Comparison of ENCODE assay signal across 28 cellular contexts in genomic region chr21:41600116-41600515, GRCh38.
"Had no signal": no experiment of that assay in that cellular context is flagged by ENCODE, and none has a peak within 500 bp of the region (broad histone marks: within the 10 kb centered on the region; RNA-seq: fewer than 3 reads in every experiment).

No MANE protein-coding gene starts in this region.

- H3K27ac Mint-ChIP-seq: activated CD4-positive, alpha-beta T cell treated with anti-CD3 and anti-CD28 coated beads, Interleukin-2, amount 10 ng/mL, durations not matched to agents 24 days and 14 days; activated CD8-positive, alpha-beta memory T cell treated with anti-CD3 and anti-CD28 coated beads, Interleukin-2, amount 10 ng/mL, durations not matched to agents 7 days and 5 days; activated CD8-positive, alpha-beta T cell treated with anti-CD3 and anti-CD28 coated beads, Interleukin-2, amount 10 ng/mL, durations not matched to agents 7 days and 5 days; activated naive CD4-positive, alpha-beta T cell treated with anti-CD3 and anti-CD28 coated beads, Interleukin-2, amount 50 U/mL, for 24 hours; activated naive CD8-positive, alpha-beta T cell treated with anti-CD3 and anti-CD28 coated beads, Interleukin-2, amount 50 U/mL, for 24 hours; activated T-helper 2 cell treated with anti-CD3 and anti-CD28 coated beads, Interferon-gamma antibody, Interleukin-2, Interleukin-4, amounts not matched to agents 10 μg/mL and 5 μg/mL and 100 μg/mL, durations not matched to agents 14 hours and 24 hours and 36 hours; effector memory CD8-positive, alpha-beta T cell; naive thymus-derived CD4-positive, alpha-beta T cell; stimulated activated memory B cell treated with anti-CD40 and anti-IgM and Interleukin-4, amounts not matched to agents 10 μg/mL and 1 μg/mL and 100 μg/mL, for 72 hours; stimulated activated naive CD8-positive, alpha-beta T cell treated with anti-CD3 and anti-CD28 coated beads, Interleukin-15, amount 100 ng/mL, for 72 hours; T-helper 1 cell treated with Interleukin-12 subunit alpha and Interleukin-12 subunit beta and Interleukin-4 antibody, amounts not matched to agents 30 μg/mL and 1 μg/mL, for 36 hours had no signal

- H3K27me3 Mint-ChIP-seq: activated CD8-positive, alpha-beta memory T cell treated with anti-CD3 and anti-CD28 coated beads, Interleukin-2, amount 10 ng/mL, durations not matched to agents 7 days and 5 days had no signal

- H3K4me1 Mint-ChIP-seq: activated CD4-positive, alpha-beta T cell treated with anti-CD3 and anti-CD28 coated beads, Interleukin-2, amount 10 ng/mL, durations not matched to agents 24 days and 14 days; activated CD8-positive, alpha-beta memory T cell treated with anti-CD3 and anti-CD28 coated beads, Interleukin-2, amount 10 ng/mL, durations not matched to agents 7 days and 5 days; activated naive CD4-positive, alpha-beta T cell treated with anti-CD3 and anti-CD28 coated beads, Interleukin-2, amount 50 U/mL, for 24 hours had no signal

- H3K9me3 Mint-ChIP-seq: activated CD4-positive, alpha-beta T cell treated with anti-CD3 and anti-CD28 coated beads, Interleukin-2, amount 10 ng/mL, durations not matched to agents 24 days and 14 days; activated naive CD4-positive, alpha-beta T cell treated with anti-CD3 and anti-CD28 coated beads, Interleukin-2, amount 50 U/mL, for 24 hours; activated naive CD8-positive, alpha-beta T cell treated with anti-CD3 and anti-CD28 coated beads, Interleukin-2, amount 50 U/mL, for 24 hours; activated T-helper 2 cell treated with anti-CD3 and anti-CD28 coated beads, Interferon-gamma antibody, Interleukin-2, Interleukin-4, amounts not matched to agents 10 μg/mL and 5 μg/mL and 100 μg/mL, durations not matched to agents 14 hours and 24 hours and 36 hours; effector memory CD8-positive, alpha-beta T cell; naive thymus-derived CD4-positive, alpha-beta T cell; stimulated activated naive CD8-positive, alpha-beta T cell treated with anti-CD3 and anti-CD28 coated beads, Interleukin-15, amount 100 ng/mL, for 72 hours; T-helper 1 cell treated with Interleukin-12 subunit alpha and Interleukin-12 subunit beta and Interleukin-4 antibody, amounts not matched to agents 30 μg/mL and 1 μg/mL, for 36 hours had no signal

- H3K4me3 Mint-ChIP-seq: activated CD4-positive, alpha-beta T cell treated with anti-CD3 and anti-CD28 coated beads, Interleukin-2, amount 10 ng/mL, durations not matched to agents 24 days and 14 days; activated CD8-positive, alpha-beta memory T cell treated with anti-CD3 and anti-CD28 coated beads, Interleukin-2, amount 10 ng/mL, durations not matched to agents 7 days and 5 days; activated CD8-positive, alpha-beta T cell treated with anti-CD3 and anti-CD28 coated beads, Interleukin-2, amount 10 ng/mL, durations not matched to agents 7 days and 5 days; activated naive CD4-positive, alpha-beta T cell treated with anti-CD3 and anti-CD28 coated beads, Interleukin-2, amount 50 U/mL, for 24 hours; activated naive CD8-positive, alpha-beta T cell treated with anti-CD3 and anti-CD28 coated beads, Interleukin-2, amount 50 U/mL, for 24 hours; effector memory CD8-positive, alpha-beta T cell; naive thymus-derived CD4-positive, alpha-beta T cell; stimulated activated memory B cell treated with anti-CD40 and anti-IgM and Interleukin-4, amounts not matched to agents 10 μg/mL and 1 μg/mL and 100 μg/mL, for 72 hours; stimulated activated naive CD8-positive, alpha-beta T cell treated with anti-CD3 and anti-CD28 coated beads, Interleukin-15, amount 100 ng/mL, for 72 hours; T-helper 1 cell treated with Interleukin-12 subunit alpha and Interleukin-12 subunit beta and Interleukin-4 antibody, amounts not matched to agents 30 μg/mL and 1 μg/mL, for 36 hours had no signal

- DNase-seq: activated CD4-positive, alpha-beta T cell treated with anti-CD3 and anti-CD28 coated beads, Interleukin-2, amount 10 ng/mL, durations not matched to agents 24 days and 14 days; activated CD4-positive, CD25-positive, alpha-beta regulatory T cell treated with anti-CD3 and anti-CD28 coated beads, Interleukin-2, amount 50 U/mL, for 72 hours; activated CD8-positive, alpha-beta memory T cell treated with anti-CD3 and anti-CD28 coated beads, Interleukin-2, amount 10 ng/mL, durations not matched to agents 7 days and 5 days; activated CD8-positive, alpha-beta T cell treated with anti-CD3 and anti-CD28 coated beads, Interleukin-2, amount 10 ng/mL, durations not matched to agents 7 days and 5 days; activated naive CD8-positive, alpha-beta T cell treated with anti-CD3 and anti-CD28 coated beads, Interleukin-2, amount 50 U/mL, for 24 hours; activated T-cell treated with anti-CD3 and anti-CD28 coated beads, Interleukin-2, amount 50 U/mL, for 48 hours; amygdala; cerebellar nuclear complex; colonic mucosa; dorsolateral prefrontal cortex; effector memory CD8-positive, alpha-beta T cell; foreskin fibroblast; hippocampal formation; kidney; midbrain; naive thymus-derived CD4-positive, alpha-beta T cell; retina; stimulated activated CD4-positive, alpha-beta T cell treated with anti-CD3 and anti-CD28 coated beads, Interleukin-1b, Interleukin-23, amount 100 ng/mL, for 48 hours; stimulated activated CD4-positive, alpha-beta T cell treated with anti-CD3 and anti-CD28 coated beads, Interleukin-4, amount 100 ng/mL, for 4 hours; stimulated activated CD8-positive, alpha-beta memory T cell treated with anti-CD3 and anti-CD28 coated beads, Interleukin-4, amount 100 ng/mL, for 48 hours; stimulated activated naive CD8-positive, alpha-beta T cell treated with anti-CD3 and anti-CD28 coated beads, Interleukin-15, amount 100 ng/mL, for 72 hours; SW 1271; T-helper 9 cell had no signal

- H3K36me3 Mint-ChIP-seq: activated CD8-positive, alpha-beta memory T cell treated with anti-CD3 and anti-CD28 coated beads, Interleukin-2, amount 10 ng/mL, durations not matched to agents 7 days and 5 days; activated naive CD4-positive, alpha-beta T cell treated with anti-CD3 and anti-CD28 coated beads, Interleukin-2, amount 50 U/mL, for 24 hours; naive thymus-derived CD4-positive, alpha-beta T cell; stimulated activated memory B cell treated with anti-CD40 and anti-IgM and Interleukin-4, amounts not matched to agents 10 μg/mL and 1 μg/mL and 100 μg/mL, for 72 hours had no signal

- ATAC-seq: activated CD8-positive, alpha-beta memory T cell treated with anti-CD3 and anti-CD28 coated beads, Interleukin-2, amount 10 ng/mL, durations not matched to agents 7 days and 5 days; activated CD8-positive, alpha-beta T cell treated with anti-CD3 and anti-CD28 coated beads, Interleukin-2, amount 10 ng/mL, durations not matched to agents 7 days and 5 days; activated naive CD8-positive, alpha-beta T cell treated with anti-CD3 and anti-CD28 coated beads, Interleukin-2, amount 50 U/mL, for 24 hours; effector memory CD8-positive, alpha-beta T cell; left colon; naive thymus-derived CD4-positive, alpha-beta T cell; stimulated activated memory B cell treated with anti-CD40 and anti-IgM and Interleukin-4, amounts not matched to agents 10 μg/mL and 1 μg/mL and 100 μg/mL, for 72 hours; stimulated activated naive CD8-positive, alpha-beta T cell treated with anti-CD3 and anti-CD28 coated beads, Interleukin-15, amount 100 ng/mL, for 72 hours had no signal
